Comparison of ENCODE assay signal across 11 cellular contexts in genomic region chr3:143786229-143787199, GRCh38.
DNase-seq lines count a peak whose midpoint lies in the region; ATAC-seq and TF ChIP-seq lines count a peak whose summit lies in the region.
"Had no signal": no experiment of that assay in that cellular context is flagged by ENCODE, and none has a peak within 500 bp of the region (broad histone marks: within the 10 kb centered on the region; RNA-seq: fewer than 3 reads in every experiment).

No MANE protein-coding gene starts in this region.

- intact Hi-C loops in testis (cut with DNase I; ENCODE audit: low total_unique reads): no loop called here

- H3K4me1 Mint-ChIP-seq in T-helper 2 cell treated with Interferon-gamma antibody and Interleukin-4, amounts not matched to agents 5 μg/mL and 100 μg/mL, for 36 hours (ENCODE audit: low read depth): no peaks in the 10 kb centered on the region

- CTCF ChIA-PET in GM10248 (lab: Yijun Ruan, JAX): interaction anchor here (0.8 to 1.4 kb wide), 5 partner anchors 9 to 35 kb away, joined by 3 to 6 read pairs (median 3); no protein-coding TSS in a partner anchor

- H3K27me3 Mint-ChIP-seq in T-helper 2 cell treated with Interferon-gamma antibody and Interleukin-4, amounts not matched to agents 5 μg/mL and 100 μg/mL, for 36 hours (ENCODE audit: low read depth): no peaks in the 10 kb centered on the region

- H3K4me3 Mint-ChIP-seq in T-helper 2 cell treated with Interferon-gamma antibody and Interleukin-4, amounts not matched to agents 5 μg/mL and 100 μg/mL, for 36 hours: no peak overlapping the region

- DNase-seq in LNCaP clone FGC (ENCODE audit: low read depth): peak; percentile 33
- DNase-seq in coronary artery (ENCODE audit: low spot score): no peak
- peak; percentile 53 for DNase-seq in medulla oblongata (ENCODE audit: extremely low spot score)
- DNase-seq in testis: peak; percentile 66
- no peak for DNase-seq in activated CD8-positive, alpha-beta memory T cell treated with anti-CD3 and anti-CD28 coated beads, Interleukin-2, amount 50 U/mL, for 4 hours
- no peak for DNase-seq in T-helper 2 cell treated with Interferon-gamma antibody and Interleukin-4, amounts not matched to agents 5 μg/mL and 100 μg/mL, for 36 hours (ENCODE audit: low spot score)
- DNase-seq in GM10248 (ENCODE audit: extremely low spot score): no peak
- DNase-seq: activated CD4-positive, alpha-beta T cell treated with anti-CD3 and anti-CD28 coated beads, Interleukin-2, amount 50 U/mL, for 4 hours; stimulated activated naive CD4-positive, alpha-beta T cell had no signal

- ATAC-seq in HG03342 (IDR thresholded peaks at IDR 0.05; ENCODE audit: unreplicated experiment): no peak
- ATAC-seq: body of pancreas had no signal

- no peaks in the 10 kb centered on the region for H3K9me3 ChIP-seq in testis
- H3K9me3 ChIP-seq: body of pancreas had no signal

- TF ChIP-seq CTCF in LNCaP clone FGC (IDR thresholded peaks at IDR 0.05; ENCODE audit: control insufficient read depth, extremely low read depth, insufficient read depth): no peak
- TF ChIP-seq CTCF in coronary artery (IDR thresholded peaks at IDR 0.05): no peak
- TF ChIP-seq CTCF in testis (IDR thresholded peaks at IDR 0.05): no peak
- no peak for TF ChIP-seq CTCF in GM10248 (IDR thresholded peaks at IDR 0.05; ENCODE audit: control extremely low read depth, extremely low read depth, low read depth, missing control alignments)

- H3K9me3 Mint-ChIP-seq in T-helper 2 cell treated with Interferon-gamma antibody and Interleukin-4, amounts not matched to agents 5 μg/mL and 100 μg/mL, for 36 hours: no peaks in the 10 kb centered on the region

- no peak overlapping the region for H3K4me3 ChIP-seq in LNCaP clone FGC (ENCODE audit: low read depth, low read length)
- peak overlapping the region; percentile 44 for H3K4me3 ChIP-seq in coronary artery
- H3K4me3 ChIP-seq in testis: peak overlapping the region in 1 of 2 donors; percentile 8
- H3K4me3 ChIP-seq: body of pancreas had no signal

- POLR2A ChIA-PET in GM10248 (lab: Yijun Ruan, JAX): no interaction called here

- no peaks in the 10 kb centered on the region for H3K36me3 Mint-ChIP-seq in T-helper 2 cell treated with Interferon-gamma antibody and Interleukin-4, amounts not matched to agents 5 μg/mL and 100 μg/mL, for 36 hours (ENCODE audit: low read depth)

- 18 to 20% methylated on average over 9 of the region's 9 CpGs for WGBS in testis, 2 donors

- H3K27ac ChIP-seq in coronary artery (peak overlapping the region; percentile 55 to 63), testis (peak overlapping the region in 1 of 2 donors; percentile 58)
- H3K27ac ChIP-seq: body of pancreas had no signal

- H3K27me3 ChIP-seq in testis: no peaks in the 10 kb centered on the region
- H3K27me3 ChIP-seq: body of pancreas had no signal

- no peaks in the 10 kb centered on the region for H3K4me1 ChIP-seq in testis

- H3K27ac Mint-ChIP-seq in T-helper 2 cell treated with Interferon-gamma antibody and Interleukin-4, amounts not matched to agents 5 μg/mL and 100 μg/mL, for 36 hours: no peak overlapping the region

- H3K36me3 ChIP-seq in testis (ENCODE audit: low read depth, missing control alignments): no peaks in the 10 kb centered on the region

- TF ChIP-seq POLR2A in testis (IDR thresholded peaks at IDR 0.05): no peak

Comparison
In these comparisons a context has a peak if more than half of its experiments do, and no peak if none do; other contexts are left out.
1. DNase-seq: peak in LNCaP clone FGC (single experiment), medulla oblongata (single experiment) and testis (single experiment); none in coronary artery (single experiment), activated CD8-positive, alpha-beta memory T cell treated with anti-CD3 and anti-CD28 coated beads, Interleukin-2, amount 50 U/mL, for 4 hours (single experiment), T-helper 2 cell treated with Interferon-gamma antibody and Interleukin-4, amounts not matched to agents 5 μg/mL and 100 μg/mL, for 36 hours (single experiment) and GM10248 (single experiment).